ENCODE assay signal across 24 cellular contexts in genomic region chr6:8958894-8959511, GRCh38.
A peak's percentile ranks its signal among the peaks of the same experiment; 100 is the strongest.
DNase-seq lines count a peak whose midpoint lies in the region; ATAC-seq, FAIRE-seq and TF ChIP-seq lines count a peak whose summit lies in the region.
"Had no signal": no experiment of that assay in that cellular context is flagged by ENCODE, and none has a peak within 500 bp of the region (broad histone marks: within the 10 kb centered on the region; RNA-seq: fewer than 3 reads in every experiment).

No MANE protein-coding gene starts in this region.

- intact Hi-C loops in pancreas (cut with DNase I), result no loop called here

- ATAC-seq in pancreas, result no peak
- ATAC-seq: activated CD4-positive, CD25-positive, alpha-beta regulatory T cell treated with anti-CD3 and anti-CD28 coated beads, Interleukin-2, amount 50 U/mL, for 24 hours; psoas muscle; stimulated activated naive CD8-positive, alpha-beta T cell treated with anti-CD3 and anti-CD28 coated beads, Interleukin-15, Interleukin-2, amounts not matched to agents 100 U/mL and 50 U/mL, for 24 hours had no signal

- H3F3A ChIP-seq in GM23248 (ENCODE audit: insufficient read depth) (no peaks in the 10 kb centered on the region), MM.1S (ENCODE audit: insufficient read depth, low read length) (no peaks in the 10 kb centered on the region)

- DNase-seq in GM23248 (peak; percentile 18), MM.1S (peak; percentile 9), astrocyte of the spinal cord (ENCODE audit: low read depth, low spot score) (peak; percentile 27), non-pigmented ciliary epithelial cell (ENCODE audit: low read depth) (peak; percentile 32), pancreas (no peak), glomerular visceral epithelial cell (ENCODE audit: extremely low spot score) (no peak), NCI-H345 treated with DMSO at 0.1 percent for 48 hours (lab: John Stamatoyannopoulos, UW; ENCODE audit: unreplicated experiment) (no peak), caudate nucleus (lab: John Stamatoyannopoulos, UW) (no peak)
- DNase-seq: activated gamma-delta T cell treated with Interleukin-2 at 50 U/mL for 16 hours; activated T-cell treated with anti-CD3 and anti-CD28 coated beads, Interleukin-2, amount 50 U/mL, for 1 hour; adrenal gland; CD4-positive, alpha-beta memory T cell; DMS153; kidney; NCI-H1436; NCI-H524; psoas muscle; stimulated activated CD4-positive, alpha-beta T cell treated with anti-CD3 and anti-CD28 coated beads, Interleukin-2, amount 100 ng/mL, for 48 hours; stimulated activated naive CD8-positive, alpha-beta T cell treated with anti-CD3 and anti-CD28 coated beads, Interleukin-15, Interleukin-2, amounts not matched to agents 100 U/mL and 50 U/mL, for 24 hours; thyroid gland had no signal

- H3K79me2 ChIP-seq in GM23248 (ENCODE audit: insufficient read depth) (no peaks in the 10 kb centered on the region), MM.1S (ENCODE audit: low read length) (no peaks in the 10 kb centered on the region)

- H3K27ac ChIP-seq in GM23248 (no peak overlapping the region), MM.1S (ENCODE audit: low read length) (no peak overlapping the region), pancreas (no peak overlapping the region), caudate nucleus (ENCODE audit: low read depth, low read length) (no peak overlapping the region)
- H3K27ac ChIP-seq: adrenal gland, psoas muscle, RWPE1, thyroid gland had no signal

- H3K9ac ChIP-seq in GM23248, result no peak overlapping the region
- no peak overlapping the region for H3K9ac ChIP-seq in MM.1S (ENCODE audit: low read length)

- H3K4me2 ChIP-seq in GM23248 (ENCODE audit: unreplicated experiment), result no peak overlapping the region
- H3K4me2 ChIP-seq in MM.1S (ENCODE audit: low read depth, low read length), result no peak overlapping the region

- H3K36me3 ChIP-seq in GM23248 (ENCODE audit: low read depth) (no peaks in the 10 kb centered on the region), MM.1S (replicated peaks; ENCODE audit: insufficient read depth, low read length) (no peaks in the 10 kb centered on the region), pancreas (no peaks in the 10 kb centered on the region)
- H3K36me3 ChIP-seq: adrenal gland, thyroid gland had no signal

- no peaks in the 10 kb centered on the region for H3K27me3 ChIP-seq in GM23248 (replicated peaks; ENCODE audit: insufficient read depth)
- H3K27me3 ChIP-seq in MM.1S (replicated peaks; ENCODE audit: insufficient read depth, low read length), result no peaks in the 10 kb centered on the region
- no peaks in the 10 kb centered on the region for H3K27me3 ChIP-seq in pancreas
- H3K27me3 ChIP-seq: adrenal gland, thyroid gland had no signal

- no peak for FAIRE-seq in pancreas (lab: Jason Lieb, UNC)
- FAIRE-seq: frontal cortex, kidney had no signal

- H3K4me3 ChIP-seq in GM23248 (no peak overlapping the region), MM.1S (ENCODE audit: low read length) (no peak overlapping the region), astrocyte of the spinal cord (ENCODE audit: low read depth, low read length) (no peak overlapping the region), pancreas (no peak overlapping the region)
- H3K4me3 ChIP-seq: adrenal gland, lung, psoas muscle, thyroid gland had no signal

- H2AFZ ChIP-seq in GM23248, result no peak overlapping the region
- H2AFZ ChIP-seq in MM.1S (ENCODE audit: low read length), result no peak overlapping the region

- no peaks in the 10 kb centered on the region for H3K4me1 ChIP-seq in GM23248 (ENCODE audit: insufficient read depth)
- H3K4me1 ChIP-seq in MM.1S (ENCODE audit: low read length), result no peaks in the 10 kb centered on the region
- no peaks in the 10 kb centered on the region for H3K4me1 ChIP-seq in pancreas
- H3K4me1 ChIP-seq: adrenal gland, psoas muscle, thyroid gland had no signal

- TF ChIP-seq CTCF in MM.1S (IDR thresholded peaks at IDR 0.05; ENCODE audit: low read length), result no peak
- TF ChIP-seq CTCF in astrocyte of the spinal cord (IDR thresholded peaks at IDR 0.05; ENCODE audit: low read depth, low read length), result no peak
- TF ChIP-seq CTCF in pancreas (IDR thresholded peaks at IDR 0.05), result no peak

- H4K20me1 ChIP-seq in GM23248 (ENCODE audit: insufficient read depth), result no peaks in the 10 kb centered on the region
- no peaks in the 10 kb centered on the region for H4K20me1 ChIP-seq in MM.1S (ENCODE audit: insufficient read depth, low read length)

- H3K9me2 ChIP-seq in GM23248 (ENCODE audit: insufficient read depth) (no peaks in the 10 kb centered on the region), MM.1S (replicated peaks; ENCODE audit: insufficient read depth, low read length) (no peaks in the 10 kb centered on the region)

- no peaks in the 10 kb centered on the region for H3K9me3 ChIP-seq in GM23248 (ENCODE audit: low read depth)
- no peaks in the 10 kb centered on the region for H3K9me3 ChIP-seq in MM.1S (replicated peaks; ENCODE audit: insufficient read depth, low read length)
- no peaks in the 10 kb centered on the region for H3K9me3 ChIP-seq in pancreas
- H3K9me3 ChIP-seq: adrenal gland, psoas muscle, thyroid gland had no signal

- in situ Hi-C loops in GM23248 (cut with MboI), result no loop called here
- in situ Hi-C loops in astrocyte of the spinal cord (cut with HindIII; ENCODE audit: low sequenced_read_pairs), result no loop called here

Comparison
In these comparisons a context has a peak if more than half of its experiments do, and no peak if none do; other contexts are left out.
1. DNase-seq: peak in GM23248 (single experiment), MM.1S (single experiment), astrocyte of the spinal cord (single experiment) and non-pigmented ciliary epithelial cell (single experiment); none in pancreas (0 of 6), glomerular visceral epithelial cell (single experiment), NCI-H345 treated with DMSO at 0.1 percent for 48 hours (single experiment) and caudate nucleus (0 of 61).